15 cellular contexts compared by ENCODE assay signal in the genomic region with DNA sequence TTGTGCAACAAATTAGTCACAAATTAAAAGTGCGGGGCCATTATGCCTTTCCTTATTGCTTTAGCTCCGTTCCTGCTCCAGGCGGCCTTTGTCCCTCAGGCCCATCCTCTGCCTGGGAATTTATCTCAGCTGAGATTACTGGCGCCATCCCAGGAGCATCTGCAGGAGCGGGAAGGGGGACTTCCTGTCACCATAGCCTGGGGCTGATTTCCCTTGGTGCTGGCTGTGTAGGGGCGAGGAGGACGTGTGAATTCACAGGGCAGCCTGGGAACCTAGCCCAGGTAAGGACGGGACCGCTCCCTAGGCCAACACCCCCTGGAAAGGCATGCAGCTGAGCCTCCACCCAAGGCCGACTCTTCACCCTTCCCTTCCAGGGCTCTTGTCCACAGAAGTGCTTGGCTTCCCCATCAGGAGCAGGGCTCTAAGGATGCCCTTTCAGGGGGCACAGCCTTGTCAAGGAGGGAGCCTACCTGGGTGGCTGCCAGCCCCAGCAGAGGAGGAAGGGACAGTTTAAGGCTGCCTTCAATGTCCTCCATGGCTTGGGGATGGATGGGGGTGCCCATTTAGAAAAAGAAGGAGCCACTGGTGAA.
DNase-seq lines count a peak whose midpoint lies in the region; ATAC-seq and TF ChIP-seq lines count a peak whose summit lies in the region.
"Had no signal": no experiment of that assay in that cellular context is flagged by ENCODE, and none has a peak within 500 bp of the region (broad histone marks: within the 10 kb centered on the region; RNA-seq: fewer than 3 reads in every experiment).

No MANE protein-coding gene starts in this region.

- no peaks in the 10 kb centered on the region; the same call in 1 of the 2 replicates for H3K27me3 ChIP-seq in IMR-90 (ENCODE audit: control insufficient read depth, insufficient read depth, low read length)

- no peak overlapping the region for H3K14ac ChIP-seq in IMR-90 (replicated peaks; ENCODE audit: low read depth, low read length)

- no TSS peak for BruUV-seq in IMR-90 (replicated peaks; lab: Mats Ljungman, UMichigan)

- TF ChIP-seq CTCF in IMR-90 (conservative IDR thresholded peaks at IDR 0.05; ENCODE audit: low read depth, low read length) = no peak

- H4K20me1 ChIP-seq in IMR-90 (ENCODE audit: insufficient read depth, low read length) = no peaks in the 10 kb centered on the region

- intact Hi-C loops in IMR-90 (cut with micrococcal nuclease) = no loop called here

- H4K91ac ChIP-seq in IMR-90 (ENCODE audit: insufficient read depth, low read depth, low read length) = no peak overlapping the region

- H3K23ac ChIP-seq in IMR-90 (ENCODE audit: low read depth, low read length) = no peak overlapping the region

- H3K56ac ChIP-seq in IMR-90 (ENCODE audit: extremely low read depth, insufficient read depth, low read length) = no peak overlapping the region

- dilution Hi-C loops in IMR-90 (cut with HindIII; ENCODE audit: low sequenced_read_pairs, unreplicated experiment) = no loop called here

- no peak overlapping the region for H2AK9ac ChIP-seq in IMR-90 (replicated peaks; ENCODE audit: low read depth, low read length, poor library complexity)

- H4K8ac ChIP-seq in IMR-90 (ENCODE audit: low read depth in 2 of 2, low read length in 2 of 2) = no peak overlapping the region

- no peak overlapping the region for H4K5ac ChIP-seq in IMR-90 (ENCODE audit: low read depth, low read length)

- no peak overlapping the region for H3K4ac ChIP-seq in IMR-90 (ENCODE audit: low read depth, low read length)

- no CpG with 5 or more reads among the region's 10 CpGs for WGBS in IMR-90 (ENCODE audit: extremely low coverage in 2 of 2, insufficient read length in 1 of 2), 2 experiments

- H3K36me3 ChIP-seq in IMR-90 (ENCODE audit: control insufficient read depth, insufficient read depth, low read length) = no peaks in the 10 kb centered on the region

- no peak for TF ChIP-seq POLR2A in IMR-90 (IDR thresholded peaks at IDR 0.05; ENCODE audit: low read depth, low read length)

- no peak for TF ChIP-seq RAD21 in IMR-90 (IDR thresholded peaks at IDR 0.05; ENCODE audit: low read length)

- H2AFZ ChIP-seq in IMR-90 (replicated peaks; ENCODE audit: low read length, poor library complexity) = peak overlapping the region; percentile 13

- H3K4me1 ChIP-seq in IMR-90 (ENCODE audit: control insufficient read depth, insufficient read depth, low read length) = no peaks in the 10 kb centered on the region

- no peak overlapping the region for H2BK15ac ChIP-seq in IMR-90 (ENCODE audit: low read depth, low read length)

- in situ Hi-C loops in IMR-90 (cut with MboI; ENCODE audit: low sequenced_read_pairs) = no loop called here

- no peak overlapping the region for H2BK20ac ChIP-seq in IMR-90 (ENCODE audit: low read depth, low read length)

- H3K27ac ChIP-seq in IMR-90 (ENCODE audit: insufficient read depth, low read length) = no peak overlapping the region

- no peak overlapping the region for H2BK5ac ChIP-seq in IMR-90 (ENCODE audit: low read depth, low read length, poor library complexity, severe bottlenecking)

- peaks cover 6% of the 10 kb centered on the region; the same call in 1 of the 2 replicates for H3K9me3 ChIP-seq in IMR-90 (ENCODE audit: control insufficient read depth, insufficient read depth, low read length)

- CTCF ChIA-PET in IMR-90 (lab: Yijun Ruan, JAX) = no interaction called here

- H3K9ac ChIP-seq in IMR-90 (ENCODE audit: low read depth, low read length) = no peak overlapping the region

- POLR2A ChIA-PET in IMR-90 (lab: Charles Lee; ENCODE audit: unreplicated experiment) = no interaction called here

- no peak overlapping the region for H3K4me2 ChIP-seq in IMR-90 (ENCODE audit: low read depth, low read length)

- no peak overlapping the region for H3K4me3 ChIP-seq in IMR-90 (ENCODE audit: insufficient read depth, low read depth, low read length)

- H3K9me1 ChIP-seq in IMR-90 (ENCODE audit: insufficient read depth, low read length) = no peaks in the 10 kb centered on the region

- no peak overlapping the region for H2BK120ac ChIP-seq in IMR-90 (ENCODE audit: low read depth, low read length)

- ATAC-seq in IMR-90 (ENCODE audit: low read depth) (no peak), GM21825 (IDR thresholded peaks at IDR 0.05; ENCODE audit: unreplicated experiment) (no peak)

- no peak overlapping the region for H3K18ac ChIP-seq in IMR-90 (ENCODE audit: low read depth, low read length)

- H2AK5ac ChIP-seq in IMR-90 (ENCODE audit: low read depth, low read length) = no peak overlapping the region

- DNase-seq in NCI-H146 (lab: John Stamatoyannopoulos, UW) (peak; percentile 16), NCI-H146 treated with DMSO at 0.1 percent for 48 hours (lab: John Stamatoyannopoulos, UW; ENCODE audit: unreplicated experiment) (no peak), 8988T (peak; percentile 6), IMR-90 (no peak), mesenteric fat pad (ENCODE audit: low spot score) (peak; percentile 64), nucleus accumbens (lab: John Stamatoyannopoulos, UW) (no peak), NCI-H2029 treated with DMSO at 0.1 percent for 48 hours (lab: John Stamatoyannopoulos, UW) (no peak)
- DNase-seq: Calu3, DMS79, HCEC 1CT, NCI-H1694, NCI-H446, NCI-H82, SIG-M5 had no signal

- H3K79me1 ChIP-seq in IMR-90 (ENCODE audit: low read depth in 1 of 2, low read length in 2 of 2) = no peaks in the 10 kb centered on the region

TF ChIP-seq in IMR-90, 13 proteins besides CTCF, POLR2A, EP300 and RAD21:
- TF ChIP-seq MAZ (IDR thresholded peaks at IDR 0.05; ENCODE audit: borderline replicate concordance, low read depth, low read length) (no peak), CHD1 (IDR thresholded peaks at IDR 0.05; ENCODE audit: low read depth, low read length) (no peak), RCOR1 (IDR thresholded peaks at IDR 0.05; ENCODE audit: insufficient replicate concordance, low read length) (no peak), CEBPB (IDR thresholded peaks at IDR 0.05; ENCODE audit: low read depth, low read length) (no peak), SMC3 (IDR thresholded peaks at IDR 0.05; ENCODE audit: low read depth, low read length) (no peak), FOS (IDR thresholded peaks at IDR 0.05; ENCODE audit: low read depth, low read length) (no peak), MXI1 (IDR thresholded peaks at IDR 0.05; ENCODE audit: borderline replicate concordance, low read depth, low read length) (no peak), NFE2L2 (IDR thresholded peaks at IDR 0.05; ENCODE audit: low read depth, low read length) (no peak), RFX5 (IDR thresholded peaks at IDR 0.05; ENCODE audit: low read depth, low read length) (no peak), BHLHE40 (IDR thresholded peaks at IDR 0.05; ENCODE audit: low read depth, low read length) (no peak), MAFK (IDR thresholded peaks at IDR 0.05; ENCODE audit: low read depth, low read length) (no peak)
- TF ChIP-seq, protein P1, sequence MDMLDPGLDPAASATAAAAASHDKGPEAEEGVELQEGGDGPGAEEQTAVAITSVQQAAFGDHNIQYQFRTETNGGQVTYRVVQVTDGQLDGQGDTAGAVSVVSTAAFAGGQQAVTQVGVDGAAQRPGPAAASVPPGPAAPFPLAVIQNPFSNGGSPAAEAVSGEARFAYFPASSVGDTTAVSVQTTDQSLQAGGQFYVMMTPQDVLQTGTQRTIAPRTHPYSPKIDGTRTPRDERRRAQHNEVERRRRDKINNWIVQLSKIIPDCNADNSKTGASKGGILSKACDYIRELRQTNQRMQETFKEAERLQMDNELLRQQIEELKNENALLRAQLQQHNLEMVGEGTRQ (IDR thresholded peaks at IDR 0.05; ENCODE audit: low read depth, low read length) = no peak
- TF ChIP-seq, protein P2, sequence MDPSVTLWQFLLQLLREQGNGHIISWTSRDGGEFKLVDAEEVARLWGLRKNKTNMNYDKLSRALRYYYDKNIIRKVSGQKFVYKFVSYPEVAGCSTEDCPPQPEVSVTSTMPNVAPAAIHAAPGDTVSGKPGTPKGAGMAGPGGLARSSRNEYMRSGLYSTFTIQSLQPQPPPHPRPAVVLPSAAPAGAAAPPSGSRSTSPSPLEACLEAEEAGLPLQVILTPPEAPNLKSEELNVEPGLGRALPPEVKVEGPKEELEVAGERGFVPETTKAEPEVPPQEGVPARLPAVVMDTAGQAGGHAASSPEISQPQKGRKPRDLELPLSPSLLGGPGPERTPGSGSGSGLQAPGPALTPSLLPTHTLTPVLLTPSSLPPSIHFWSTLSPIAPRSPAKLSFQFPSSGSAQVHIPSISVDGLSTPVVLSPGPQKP (IDR thresholded peaks at IDR 0.05; ENCODE audit: borderline replicate concordance, low read depth, low read length) = no peak

Comparison
In these comparisons a context has a peak if more than half of its experiments do, and no peak if none do; other contexts are left out.
1. DNase-seq: peak in NCI-H146 (single experiment), 8988T (single experiment) and mesenteric fat pad (single experiment); none in NCI-H146 treated with DMSO at 0.1 percent for 48 hours (single experiment), IMR-90 (single experiment), nucleus accumbens (0 of 56) and NCI-H2029 treated with DMSO at 0.1 percent for 48 hours (single experiment).